1 cellular context compared by ENCODE assay signal in genomic region chr9:77215874-77216273, GRCh38.
A peak's percentile ranks its signal among the peaks of the same experiment; 100 is the strongest.
TF ChIP-seq lines count a peak whose summit lies in the region.

No MANE protein-coding gene starts in this region.

TF ChIP-seq in GM12878, 131 proteins besides CTCF, POLR2A, EP300 and RAD21:
- TF ChIP-seq E2F8 (IDR thresholded peaks at IDR 0.05; ENCODE audit: low read depth, partially characterized antibody) (no peak), HSF1 (IDR thresholded peaks at IDR 0.05; ENCODE audit: low read depth, low read length) (0 out of 2 replicates have a peak, but pooled peaks have one; percentile 23)
